Comparison of ENCODE assay signal across 24 cellular contexts in the genomic region with DNA sequence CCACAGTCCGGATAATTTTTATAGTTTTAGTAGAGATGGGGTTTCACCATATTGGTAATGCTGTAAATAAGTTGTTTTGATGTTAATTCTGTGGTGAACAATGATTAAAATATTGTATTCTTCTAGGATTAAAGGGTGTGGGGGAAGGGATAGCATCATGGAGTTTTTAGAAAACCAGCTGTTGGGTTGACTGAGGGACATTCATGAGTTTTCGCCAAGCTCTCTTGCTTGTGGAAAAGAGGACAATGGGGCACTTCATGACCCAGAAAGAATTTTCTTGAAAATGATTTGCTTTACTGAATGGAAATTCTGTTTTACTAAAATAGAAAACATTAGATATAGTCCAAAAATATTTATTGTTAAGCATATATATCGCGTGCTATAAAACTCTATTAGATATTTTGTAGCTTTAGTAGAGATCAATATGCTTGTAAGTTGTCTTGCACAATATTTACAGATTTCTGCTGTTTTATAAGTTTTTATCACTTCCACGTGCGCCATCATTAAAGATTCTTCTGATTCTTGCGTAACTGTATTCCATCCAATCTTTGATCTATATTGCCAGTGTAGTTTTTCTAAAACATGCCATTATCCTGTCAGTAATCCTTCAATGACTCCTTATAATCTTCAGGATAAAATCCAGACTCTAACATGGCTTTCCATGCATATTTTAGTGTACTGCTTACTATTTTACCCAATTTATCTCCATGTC. TPM values are rescaled to one million over a fixed set of nuclear protein-coding genes. Genes with fewer than 3 reads are reported as not detected.
A peak's percentile ranks its signal among the peaks of the same experiment; 100 is the strongest.
DNase-seq lines count a peak whose midpoint lies in the region; FAIRE-seq and TF ChIP-seq lines count a peak whose summit lies in the region.
"Had no signal": no experiment of that assay in that cellular context is flagged by ENCODE, and none has a peak within 500 bp of the region (broad histone marks: within the 10 kb centered on the region; RNA-seq: fewer than 3 reads in every experiment).

No MANE protein-coding gene starts in this region.

- in situ Hi-C loops in SK-MEL-5 (cut with HindIII; ENCODE audit: low pct_unique_long_range_greater_than_20kb, low sequenced_read_pairs): no loop called here

- TF ChIP-seq CTCF in progenitor cell of endocrine pancreas (IDR thresholded peaks at IDR 0.05; ENCODE audit: unreplicated experiment) (no peak), kidney (IDR thresholded peaks at IDR 0.05; ENCODE audit: borderline replicate concordance, extremely low read depth, insufficient read depth) (no peak), vagina (IDR thresholded peaks at IDR 0.05) (no peak)

- no peaks in the 10 kb centered on the region for H3K27me3 ChIP-seq in vagina
- H3K27me3 ChIP-seq: breast epithelium, esophagus squamous epithelium, gastrocnemius medialis, uterus had no signal

- H3K27ac Mint-ChIP-seq in progenitor cell of endocrine pancreas: peak overlapping the region; percentile 38
- H3K27ac Mint-ChIP-seq: activated CD8-positive, alpha-beta memory T cell treated with anti-CD3 and anti-CD28 coated beads, Interleukin-2, amount 10 ng/mL, durations not matched to agents 7 days and 5 days had no signal

- H3K36me3 Mint-ChIP-seq in progenitor cell of endocrine pancreas (ENCODE audit: insufficient read depth): peaks cover 4% of the 10 kb centered on the region

- peaks cover 13% of the 10 kb centered on the region for H3K4me1 Mint-ChIP-seq in progenitor cell of endocrine pancreas (ENCODE audit: low read depth)
- H3K4me1 Mint-ChIP-seq: endodermal cell had no signal

- TF ChIP-seq POLR2A in vagina (IDR thresholded peaks at IDR 0.05): no peak

- no peaks in the 10 kb centered on the region for H3K27me3 Mint-ChIP-seq in progenitor cell of endocrine pancreas
- H3K27me3 Mint-ChIP-seq: activated CD8-positive, alpha-beta memory T cell treated with anti-CD3 and anti-CD28 coated beads, Interleukin-2, amount 10 ng/mL, durations not matched to agents 7 days and 5 days; T-helper 17 cell had no signal

- intact Hi-C loops in kidney (cut with DNase I): no loop called here
- intact Hi-C loops in vagina (cut with DNase I): no loop called here

- H3K27ac ChIP-seq in kidney (ENCODE audit: low read depth in 2 of 2, low read length in 2 of 2) (no peak overlapping the region), vagina (no peak overlapping the region)
- H3K27ac ChIP-seq: breast epithelium, coronary artery, esophagus squamous epithelium, gastrocnemius medialis, RWPE1, SK-N-MC, uterus had no signal

- no peaks in the 10 kb centered on the region for H3K9me3 ChIP-seq in kidney (ENCODE audit: control insufficient read depth in 1 of 2, low read length in 2 of 2)
- H3K9me3 ChIP-seq in vagina: no peaks in the 10 kb centered on the region
- H3K9me3 ChIP-seq: breast epithelium, esophagus squamous epithelium, gastrocnemius medialis, mucosa of descending colon, uterus had no signal

- FAIRE-seq in kidney (lab: Jason Lieb, UNC): no peak
- FAIRE-seq: D721Med, islet of Langerhans had no signal

- H3K9ac ChIP-seq in kidney (ENCODE audit: low read length in 2 of 2): no peak overlapping the region

- no peak overlapping the region for H3K4me3 Mint-ChIP-seq in progenitor cell of endocrine pancreas (ENCODE audit: low read depth)
- H3K4me3 Mint-ChIP-seq: activated CD8-positive, alpha-beta memory T cell treated with anti-CD3 and anti-CD28 coated beads, Interleukin-2, amount 10 ng/mL, durations not matched to agents 7 days and 5 days; endodermal cell; T-helper 17 cell had no signal

- H3K4me1 ChIP-seq in kidney (ENCODE audit: control insufficient read depth in 1 of 2, insufficient read depth in 1 of 2, low read depth in 1 of 2, low read length in 2 of 2) (peaks cover 0 to 3% of the 10 kb centered on the region in 2 donors), vagina (peaks cover 22% of the 10 kb centered on the region)
- H3K4me1 ChIP-seq: breast epithelium, uterus had no signal

- H3K9me3 Mint-ChIP-seq in progenitor cell of endocrine pancreas (ENCODE audit: low read depth): no peaks in the 10 kb centered on the region
- H3K9me3 Mint-ChIP-seq: endodermal cell had no signal

- peak; percentile 68 for DNase-seq in COLO829 (ENCODE audit: low spot score)
- peak; percentile 54 for DNase-seq in SK-MEL-5 (ENCODE audit: low read depth, low spot score)
- peak; percentile 83 for DNase-seq in foreskin melanocyte
- no peak for DNase-seq in progenitor cell of endocrine pancreas (ENCODE audit: low spot score, unreplicated experiment)
- DNase-seq in islet precursor cell: no peak
- DNase-seq in kidney: no peak
- DNase-seq in vagina (ENCODE audit: extremely low spot score in 2 of 2): no peak
- DNase-seq: activated CD8-positive, alpha-beta memory T cell treated with anti-CD3 and anti-CD28 coated beads, Interleukin-2, amount 10 ng/mL, durations not matched to agents 7 days and 5 days; endodermal cell; esophagus squamous epithelium; gastrocnemius medialis; mucosa of descending colon; NCI-H1694 treated with DMSO at 0.1 percent for 48 hours; NCI-H2171 treated with DMSO at 0.1 percent for 48 hours; NCI-H526; stimulated activated CD4-positive, alpha-beta T cell treated with anti-CD3 and anti-CD28 coated beads, Interleukin-15, amount 100 ng/mL, for 24 hours; T-helper 17 cell; uterus had no signal

- H3K4me3 ChIP-seq in kidney (ENCODE audit: low read length in 2 of 2) (no peak overlapping the region), vagina (no peak overlapping the region)
- H3K4me3 ChIP-seq: breast epithelium, coronary artery, esophagus squamous epithelium, gastrocnemius medialis, mucosa of descending colon, SK-N-MC, uterus had no signal

- H3K36me3 ChIP-seq in kidney (ENCODE audit: control insufficient read depth in 1 of 2, insufficient read depth in 2 of 2, low read length in 2 of 2): no peaks in the 10 kb centered on the region
- no peaks in the 10 kb centered on the region for H3K36me3 ChIP-seq in vagina
- H3K36me3 ChIP-seq: breast epithelium, gastrocnemius medialis, uterus had no signal

RNA-seq across cellular contexts. Expression of a gene that starts 41.8 kb away (rescaled TPM):
- 9.5 and 11.0 TPM in 2 replicates for total RNA-seq in SK-MEL-5 (2014; rRNA removed; shearing (Covaris generic))
- polyA plus RNA-seq in SK-MEL-5 (2015; cell fraction: cytosol; rRNA removed): 4.1 and 5.8 TPM in 2 replicates
- 8.2 and 10.7 TPM in 2 replicates for polyA plus RNA-seq in SK-MEL-5 (2015; cell fraction: nucleus; rRNA removed)
- 81.5 and 88.6 TPM in 2 replicates for total RNA-seq in progenitor cell of endocrine pancreas
- 48.5 TPM for total RNA-seq in kidney
- 2.8 TPM for polyA plus RNA-seq in kidney (ENCODE audit: insufficient read depth, low read depth, low replicate concordance)
- 85.2 TPM for total RNA-seq in vagina

Comparison
In these comparisons a context has a peak if more than half of its experiments do, and no peak if none do; other contexts are left out.
1. DNase-seq: peak in COLO829 (single experiment), SK-MEL-5 (single experiment) and foreskin melanocyte (single experiment); none in progenitor cell of endocrine pancreas (single experiment), islet precursor cell (single experiment), kidney (single experiment) and vagina (0 of 2).